33 cellular contexts compared by ENCODE assay signal in genomic region chr4:176967586-176967985, GRCh38.
"Had no signal": no experiment of that assay in that cellular context is flagged by ENCODE, and none has a peak within 500 bp of the region (broad histone marks: within the 10 kb centered on the region; RNA-seq: fewer than 3 reads in every experiment).

No MANE protein-coding gene starts in this region.

- H3K27me3 Mint-ChIP-seq: activated naive CD8-positive, alpha-beta T cell treated with anti-CD3 and anti-CD28 coated beads, Interleukin-2, amount 10 ng/mL, durations not matched to agents 7 days and 5 days; naive B cell; stimulated activated memory B cell treated with anti-CD40 and anti-IgM and Interleukin-4, amounts not matched to agents 10 μg/mL and 1 μg/mL and 100 μg/mL, for 72 hours; stimulated activated naive CD8-positive, alpha-beta T cell treated with anti-CD3 and anti-CD28 coated beads, Interleukin-15, amount 100 ng/mL, for 72 hours had no signal

- H3K36me3 Mint-ChIP-seq: activated naive CD8-positive, alpha-beta T cell treated with anti-CD3 and anti-CD28 coated beads, Interleukin-2, amount 10 ng/mL, durations not matched to agents 7 days and 5 days; naive B cell; stimulated activated memory B cell treated with anti-CD40 and anti-IgM and Interleukin-4, amounts not matched to agents 10 μg/mL and 1 μg/mL and 100 μg/mL, for 72 hours had no signal

- H3K27ac ChIP-seq: breast epithelium, epithelial cell of prostate, esophagus squamous epithelium, gastrocnemius medialis, left ventricle myocardium inferior, parathyroid adenoma, psoas muscle, tibial nerve, VCaP had no signal

- H3K27ac Mint-ChIP-seq: activated naive CD4-positive, alpha-beta T cell treated with anti-CD3 and anti-CD28 coated beads for 36 hours; activated naive CD8-positive, alpha-beta T cell treated with anti-CD3 and anti-CD28 coated beads, Interleukin-2, amount 10 ng/mL, durations not matched to agents 7 days and 5 days; dendritic cell treated with granulocyte-macrophage colony-stimulating factor and Interleukin-4, amounts not matched to agents 40 ng/mL and 50 ng/mL, for 4 days; naive B cell; stimulated activated memory B cell treated with anti-CD40 and anti-IgM and Interleukin-4, amounts not matched to agents 10 μg/mL and 1 μg/mL and 100 μg/mL, for 72 hours; stimulated activated naive CD8-positive, alpha-beta T cell treated with anti-CD3 and anti-CD28 coated beads, Interleukin-15, amount 100 ng/mL, for 72 hours; T-helper 1 cell treated with Interleukin-12 subunit alpha and Interleukin-12 subunit beta and Interleukin-4 antibody, amounts not matched to agents 30 μg/mL and 1 μg/mL, for 36 hours had no signal

- H3K4me3 ChIP-seq: breast epithelium, esophagus squamous epithelium, gastrocnemius medialis, left ventricle myocardium inferior, lung, psoas muscle, smooth muscle cell, tibial nerve had no signal

- H3K27me3 ChIP-seq: breast epithelium, esophagus squamous epithelium, gastrocnemius medialis, tibial nerve had no signal

- H3K4me1 Mint-ChIP-seq: activated naive CD8-positive, alpha-beta T cell treated with anti-CD3 and anti-CD28 coated beads, Interleukin-2, amount 10 ng/mL, durations not matched to agents 7 days and 5 days; naive B cell; stimulated activated memory B cell treated with anti-CD40 and anti-IgM and Interleukin-4, amounts not matched to agents 10 μg/mL and 1 μg/mL and 100 μg/mL, for 72 hours; stimulated activated naive CD8-positive, alpha-beta T cell treated with anti-CD3 and anti-CD28 coated beads, Interleukin-15, amount 100 ng/mL, for 72 hours had no signal

- H3K4me3 Mint-ChIP-seq: activated naive CD4-positive, alpha-beta T cell treated with anti-CD3 and anti-CD28 coated beads for 36 hours; activated naive CD8-positive, alpha-beta T cell treated with anti-CD3 and anti-CD28 coated beads, Interleukin-2, amount 10 ng/mL, durations not matched to agents 7 days and 5 days; dendritic cell treated with granulocyte-macrophage colony-stimulating factor and Interleukin-4, amounts not matched to agents 40 ng/mL and 50 ng/mL, for 4 days; naive B cell; stimulated activated memory B cell treated with anti-CD40 and anti-IgM and Interleukin-4, amounts not matched to agents 10 μg/mL and 1 μg/mL and 100 μg/mL, for 72 hours; stimulated activated naive CD8-positive, alpha-beta T cell treated with anti-CD3 and anti-CD28 coated beads, Interleukin-15, amount 100 ng/mL, for 72 hours; T-helper 1 cell treated with Interleukin-12 subunit alpha and Interleukin-12 subunit beta and Interleukin-4 antibody, amounts not matched to agents 30 μg/mL and 1 μg/mL, for 36 hours had no signal

- H3K36me3 ChIP-seq: breast epithelium, esophagus squamous epithelium, gastrocnemius medialis, left ventricle myocardium inferior, tibial nerve had no signal

- ATAC-seq: activated CD4-positive, CD25-positive, alpha-beta regulatory T cell treated with anti-CD3 and anti-CD28 coated beads, Interleukin-2, amount 50 U/mL, for 24 hours; gastrocnemius medialis; psoas muscle; stimulated activated memory B cell treated with anti-CD40 and anti-IgM and Interleukin-4, amounts not matched to agents 10 μg/mL and 1 μg/mL and 100 μg/mL, for 72 hours; stimulated activated naive CD8-positive, alpha-beta T cell treated with anti-CD3 and anti-CD28 coated beads, Interleukin-15, amount 100 ng/mL, for 72 hours had no signal

- H3K9me3 Mint-ChIP-seq: activated naive CD8-positive, alpha-beta T cell treated with anti-CD3 and anti-CD28 coated beads, Interleukin-2, amount 10 ng/mL, durations not matched to agents 7 days and 5 days; dendritic cell treated with granulocyte-macrophage colony-stimulating factor and Interleukin-4, amounts not matched to agents 40 ng/mL and 50 ng/mL, for 4 days; stimulated activated memory B cell treated with anti-CD40 and anti-IgM and Interleukin-4, amounts not matched to agents 10 μg/mL and 1 μg/mL and 100 μg/mL, for 72 hours; T-helper 1 cell treated with Interleukin-12 subunit alpha and Interleukin-12 subunit beta and Interleukin-4 antibody, amounts not matched to agents 30 μg/mL and 1 μg/mL, for 36 hours had no signal

- H3K9me3 ChIP-seq: esophagus squamous epithelium, gastrocnemius medialis, psoas muscle, tibial nerve had no signal

- H3K4me1 ChIP-seq: breast epithelium, esophagus squamous epithelium, gastrocnemius medialis, left ventricle myocardium inferior, parathyroid adenoma, psoas muscle, tibial nerve had no signal

- DNase-seq: activated CD4-positive, alpha-beta T cell treated with anti-CD3 and anti-CD28 coated beads for 48 hours; activated CD4-positive, alpha-beta T cell treated with anti-CD3 and anti-CD28 coated beads, Interleukin-2, amount 50 U/mL, for 48 hours; activated CD8-positive, alpha-beta memory T cell treated with anti-CD3 and anti-CD28 coated beads for 24 hours; activated effector memory CD4-positive, alpha-beta T cell treated with anti-CD3 and anti-CD28 coated beads, Interleukin-2, amount 50 U/mL, for 16 hours; activated naive CD4-positive, alpha-beta T cell treated with anti-CD3 and anti-CD28 coated beads for 36 hours; activated naive CD8-positive, alpha-beta T cell treated with anti-CD3 and anti-CD28 coated beads, Interleukin-2, amount 10 ng/mL, durations not matched to agents 7 days and 5 days; amygdala; central memory CD4-positive, alpha-beta T cell; esophagus squamous epithelium; gastrocnemius medialis; glutamatergic neuron; islet precursor cell; left ventricle myocardium inferior; naive B cell; occipital lobe; psoas muscle; stimulated activated CD4-positive, alpha-beta T cell treated with anti-CD3 and anti-CD28 coated beads, Interleukin-1b, Interleukin-23, amount 100 ng/mL, for 48 hours; stimulated activated CD4-positive, alpha-beta T cell treated with anti-CD3 and anti-CD28 coated beads, Interleukin-4, amount 100 ng/mL, for 4 hours; stimulated activated CD8-positive, alpha-beta memory T cell treated with anti-CD3 and anti-CD28 coated beads, Interleukin-4, amount 100 ng/mL, for 48 hours; stimulated activated naive CD8-positive, alpha-beta T cell treated with anti-CD3 and anti-CD28 coated beads, Interleukin-15, amount 100 ng/mL, for 72 hours; substantia nigra; T-helper 9 cell had no signal
